ENCODE assay signal across 23 cellular contexts in genomic region chr10:35885076-35885475, GRCh38.
DNase-seq lines count a peak whose midpoint lies in the region; ATAC-seq, FAIRE-seq and TF ChIP-seq lines count a peak whose summit lies in the region.
"Had no signal": no experiment of that assay in that cellular context is flagged by ENCODE, and none has a peak within 500 bp of the region (broad histone marks: within the 10 kb centered on the region; RNA-seq: fewer than 3 reads in every experiment).

No MANE protein-coding gene starts in this region.

- peaks cover 4% of the 10 kb centered on the region for H3K36me3 Mint-ChIP-seq in Caco-2 (ENCODE audit: insufficient read depth, unreplicated experiment)
- H3K36me3 Mint-ChIP-seq in CD4-positive, alpha-beta T cell (ENCODE audit: low read depth): no peaks in the 10 kb centered on the region
- H3K36me3 Mint-ChIP-seq: CD4-positive, alpha-beta memory T cell; IgD-negative memory B cell had no signal

- CTCF ChIA-PET in Caco-2 (lab: Charles Lee): no interaction called here
- CTCF ChIA-PET in CD4-positive, alpha-beta T cell (lab: Charles Lee): no interaction called here

- H3K79me2 ChIP-seq in mesendoderm (ENCODE audit: control insufficient read depth, insufficient read depth, low read length): no peaks in the 10 kb centered on the region

- H3K27ac ChIP-seq in mesendoderm (ENCODE audit: low read depth, low read length): peak overlapping the region; percentile 36
- H3K27ac ChIP-seq in CD4-positive, alpha-beta T cell (ENCODE audit: low read depth, low read length): no peak overlapping the region
- H3K27ac ChIP-seq: C4-2B had no signal

- no peak overlapping the region for H2AK5ac ChIP-seq in mesendoderm (ENCODE audit: low read length)

- H3K4me2 ChIP-seq in mesendoderm (ENCODE audit: low read length): no peak overlapping the region

- BruUV-seq in Caco-2 (replicated peaks; lab: Mats Ljungman, UMichigan): no TSS peak

- no peak overlapping the region for H3K23ac ChIP-seq in mesendoderm (ENCODE audit: low read length)

- intact Hi-C loops in Caco-2 (cut with micrococcal nuclease; ENCODE audit: unreplicated experiment): no loop called here
- intact Hi-C loops in CD4-positive, alpha-beta T cell (cut with DNase I, micrococcal nuclease): no loop called here

- no peak overlapping the region for H3K27ac Mint-ChIP-seq in Caco-2 (ENCODE audit: unreplicated experiment)
- H3K27ac Mint-ChIP-seq in CD4-positive, alpha-beta T cell: no peak overlapping the region
- H3K27ac Mint-ChIP-seq: CD4-positive, alpha-beta memory T cell; GM23338; HFFc6; IgD-negative memory B cell had no signal

- TF ChIP-seq CTCF in Caco-2 (IDR thresholded peaks at IDR 0.05; ENCODE audit: insufficient read depth in 1 of 2, low read depth in 1 of 2, low read length in 1 of 2, severe bottlenecking in 1 of 2, unreplicated experiment in 1 of 2) (no peak), D721Med (IDR thresholded peaks at IDR 0.05; ENCODE audit: insufficient read depth, missing control alignments) (no peak)
- no peak for TF ChIP-seq CTCF in CD4-positive, alpha-beta T cell (IDR thresholded peaks at IDR 0.05)

- H3K36me3 ChIP-seq in Caco-2 (ENCODE audit: control insufficient read depth, insufficient read depth, low read length) (no peaks in the 10 kb centered on the region), mesendoderm (ENCODE audit: control insufficient read depth, insufficient read depth, low read length) (no peaks in the 10 kb centered on the region)

- no peak overlapping the region for H2BK5ac ChIP-seq in mesendoderm (ENCODE audit: low read length)

- H4K5ac ChIP-seq in mesendoderm (ENCODE audit: low read length): no peak overlapping the region

- no peak for ATAC-seq in CD4-positive, alpha-beta T cell (ENCODE audit: poor library complexity)
- ATAC-seq in HG03045 (IDR thresholded peaks at IDR 0.05; ENCODE audit: unreplicated experiment) (no peak), HG03342 (IDR thresholded peaks at IDR 0.05; ENCODE audit: unreplicated experiment) (no peak)
- ATAC-seq: HepG2 had no signal

- peak overlapping the region; percentile 12 for H3K4me3 Mint-ChIP-seq in Caco-2 (ENCODE audit: unreplicated experiment)
- H3K4me3 Mint-ChIP-seq in CD4-positive, alpha-beta T cell: no peak overlapping the region
- H3K4me3 Mint-ChIP-seq: CD4-positive, alpha-beta memory T cell; GM23338; HFFc6 had no signal

- no peaks in the 10 kb centered on the region for H3K9me3 ChIP-seq in Caco-2
- H3K9me3 ChIP-seq in CD4-positive, alpha-beta T cell (ENCODE audit: control insufficient read depth, low read length): no peaks in the 10 kb centered on the region

- no peak overlapping the region for H2BK15ac ChIP-seq in mesendoderm (replicated peaks; ENCODE audit: low read depth)

- H3K79me1 ChIP-seq in mesendoderm (ENCODE audit: low read length): no peaks in the 10 kb centered on the region

- H3K56ac ChIP-seq in mesendoderm (ENCODE audit: low read length): no peak overlapping the region

- no CpG with 5 or more reads among the region's 5 CpGs for WGBS in mesendoderm (ENCODE audit: extremely low coverage, insufficient coverage, low lambda C conversion rate)

- POLR2A ChIA-PET in Caco-2 (lab: Charles Lee): no interaction called here
- POLR2A ChIA-PET in CD4-positive, alpha-beta T cell (lab: Charles Lee): no interaction called here

- H3K4ac ChIP-seq in mesendoderm (ENCODE audit: low read depth, low read length): no peak overlapping the region

- peak; percentile 80 for FAIRE-seq in D721Med (lab: Jason Lieb, UNC)
- FAIRE-seq: A204.1, G401.6, GM12892, GM18507, H54, HepG2 had no signal

- no peak overlapping the region for H2BK120ac ChIP-seq in mesendoderm (ENCODE audit: low read depth, low read length)

- peaks cover 4% of the 10 kb centered on the region; the same call in 1 of the 2 replicates for H3K4me1 ChIP-seq in Caco-2
- peaks cover 7% of the 10 kb centered on the region for H3K4me1 ChIP-seq in mesendoderm (ENCODE audit: control insufficient read depth, low read depth, low read length)

- no peak overlapping the region for H4K8ac ChIP-seq in mesendoderm (ENCODE audit: low read depth, low read length)

- peaks cover 7% of the 10 kb centered on the region for H3K4me1 Mint-ChIP-seq in Caco-2 (ENCODE audit: low read depth, unreplicated experiment)
- no peaks in the 10 kb centered on the region for H3K4me1 Mint-ChIP-seq in CD4-positive, alpha-beta T cell (ENCODE audit: low read depth)
- H3K4me1 Mint-ChIP-seq: CD4-positive, alpha-beta memory T cell had no signal

- H3K4me3 ChIP-seq in Caco-2 (ENCODE audit: low read depth, low read length) (no peak overlapping the region), mesendoderm (ENCODE audit: low read length) (no peak overlapping the region)
- H3K4me3 ChIP-seq: GM23338 had no signal

- no peak overlapping the region for H3K9ac ChIP-seq in mesendoderm (ENCODE audit: low read length)

- H3K9me3 Mint-ChIP-seq in Caco-2 (ENCODE audit: unreplicated experiment): no peaks in the 10 kb centered on the region
- no peaks in the 10 kb centered on the region for H3K9me3 Mint-ChIP-seq in CD4-positive, alpha-beta T cell
- H3K9me3 Mint-ChIP-seq: HFFc6 had no signal

- H3K27me3 ChIP-seq in Caco-2 (replicated peaks; ENCODE audit: control insufficient read depth, insufficient read depth, low read length) (0 out of 2 replicates have a peak, but pooled peaks cover 4% of the 10 kb centered on the region), mesendoderm (ENCODE audit: insufficient read depth, low read length, poor library complexity) (no peaks in the 10 kb centered on the region)
- no peaks in the 10 kb centered on the region for H3K27me3 ChIP-seq in CD4-positive, alpha-beta T cell (ENCODE audit: control insufficient read depth, insufficient read depth, low read length)

- peaks cover 29% of the 10 kb centered on the region for H3K27me3 Mint-ChIP-seq in Caco-2 (ENCODE audit: insufficient read depth, unreplicated experiment)
- H3K27me3 Mint-ChIP-seq in CD4-positive, alpha-beta T cell: peaks cover 3% of the 10 kb centered on the region

- DNase-seq in Caco-2 (no peak), D721Med (ENCODE audit: insufficient read length, low spot score) (peak; percentile 51), NCI-H82 treated with DMSO at 0.1 percent for 48 hours (lab: John Stamatoyannopoulos, UW; ENCODE audit: unreplicated experiment) (peak; percentile 64), mesendoderm (no peak)
- no peak for DNase-seq in CD4-positive, alpha-beta T cell
- no peak for DNase-seq in activated T-cell treated with anti-CD3 and anti-CD28 coated beads, Interleukin-2, amount 50 U/mL, for 48 hours
- DNase-seq: AML-193; Calu3; CD4-positive, alpha-beta memory T cell; HCEC 1CT; HFFc6; KBM-7 had no signal

- H3K18ac ChIP-seq in mesendoderm (ENCODE audit: low read length): no peak overlapping the region

Comparison
In these comparisons a context has a peak if more than half of its experiments do, and no peak if none do; other contexts are left out.
1. DNase-seq: peak in D721Med (single experiment) and NCI-H82 treated with DMSO at 0.1 percent for 48 hours (single experiment); none in Caco-2 (0 of 2), mesendoderm (single experiment), CD4-positive, alpha-beta T cell (0 of 10) and activated T-cell treated with anti-CD3 and anti-CD28 coated beads, Interleukin-2, amount 50 U/mL, for 48 hours (0 of 2).